ENCODE assay signal across 15 cellular contexts in genomic region chr20:50198211-50198666, GRCh38. TPM values are rescaled to one million over a fixed set of nuclear protein-coding genes. Genes with fewer than 3 reads are reported as not detected.
DNase-seq lines count a peak whose midpoint lies in the region; TF ChIP-seq lines count a peak whose summit lies in the region.
"Had no signal": no experiment of that assay in that cellular context is flagged by ENCODE, and none has a peak within 500 bp of the region (broad histone marks: within the 10 kb centered on the region; RNA-seq: fewer than 3 reads in every experiment).

No MANE protein-coding gene starts in this region.

- 36 to 37% (median 36%) methylated on average over 11 of the region's 11 CpGs for WGBS in ovary, 3 donors

- TF ChIP-seq EP300 in ovary (IDR thresholded peaks at IDR 0.05) = no peak

- CTCF ChIA-PET in BJ (lab: Yijun Ruan, JAX) (no interaction called here), HEK293 (lab: Yijun Ruan, JAX) (no interaction called here)

- H3K4me3 ChIP-seq in BJ (ENCODE audit: low read depth, low read length) (no peak overlapping the region), HEK293 (ENCODE audit: low read depth, low read length) (no peak overlapping the region), coronary artery (no peak overlapping the region), ovary (no peak overlapping the region)
- H3K4me3 ChIP-seq: A549 had no signal

- H3K36me3 ChIP-seq in BJ (ENCODE audit: control insufficient read depth, insufficient read depth, low read length) (peaks cover 19% of the 10 kb centered on the region), HEK293 (ENCODE audit: control insufficient read depth in 2 of 2, insufficient read depth in 1 of 2, low read length in 2 of 2) (peaks cover 0 to 6% of the 10 kb centered on the region in 2 experiments; a peak in 1 of 3 replicates), ovary (no peaks in the 10 kb centered on the region)

- intact Hi-C loops in ovary (cut with DNase I) = loop anchor here in 1 of 4 donors (10.0 kb wide), 1 partner anchor 187 kb away; no protein-coding TSS in a partner anchor

- no peak for TF ChIP-seq POLR2A in ovary (IDR thresholded peaks at IDR 0.05)

- H3K9me3 ChIP-seq in HEK293 (ENCODE audit: control insufficient read depth, insufficient read depth, low read depth, low read length) (no peaks in the 10 kb centered on the region), ovary (no peaks in the 10 kb centered on the region)

- no peaks in the 10 kb centered on the region for H3K4me1 ChIP-seq in HEK293 (ENCODE audit: control insufficient read depth, insufficient read depth, low read length)
- peaks cover 11% of the 10 kb centered on the region for H3K4me1 ChIP-seq in ovary (ENCODE audit: insufficient read depth)

- H3K27me3 ChIP-seq in BJ (ENCODE audit: control insufficient read depth, insufficient read depth, low read length) = no peaks in the 10 kb centered on the region
- H3K27me3 ChIP-seq in ovary = no peaks in the 10 kb centered on the region

- POLR2A ChIA-PET in BJ (lab: Charles Lee) = no interaction called here
- POLR2A ChIA-PET in HEK293 (lab: Yijun Ruan, JAX) = no interaction called here

- TF ChIP-seq CTCF in BJ (IDR thresholded peaks at IDR 0.05; ENCODE audit: insufficient read depth, low read depth, low read length) (0 out of 2 replicates have a peak, but pooled peaks have one; percentile 3), HEK293 (tag by site-specific recombination; IDR thresholded peaks at IDR 0.05) (no peak), coronary artery (IDR thresholded peaks at IDR 0.05) (no peak), ovary (IDR thresholded peaks at IDR 0.05) (no peak)

- DNase-seq in BJ (ENCODE audit: low read depth) = no peak
- DNase-seq in coronary artery (ENCODE audit: low spot score) = no peak
- DNase-seq in ovary = peak in 3 of 5 donors; percentile 46 to 64 (median 48)
- DNase-seq in NCI-H526 treated with DMSO at 0.1 percent for 48 hours (lab: John Stamatoyannopoulos, UW) = no peak
- no peak for DNase-seq in iPS-NIHi11 (ENCODE audit: low spot score)
- no peak for DNase-seq in activated CD8-positive, alpha-beta memory T cell treated with anti-CD3 and anti-CD28 coated beads, Interleukin-2, amount 50 U/mL, for 48 hours
- DNase-seq in HT-29 (ENCODE audit: low spot score) = no peak
- DNase-seq: AML-193; CD8-positive, alpha-beta T cell; H9; NCI-H1436; NCI-H2081 treated with DMSO at 0.1 percent for 48 hours; NCI-H226 had no signal

- H3K27ac ChIP-seq in HEK293 (ENCODE audit: extremely low read depth, low read depth, low read length) (no peak overlapping the region), coronary artery (peak overlapping the region; percentile 2 to 30), ovary (no peak overlapping the region)

TF ChIP-seq in HEK293, 187 proteins besides CTCF, POLR2A, EP300 and RAD21:
- TF ChIP-seq KLF1 (tag by site-specific recombination; IDR thresholded peaks at IDR 0.05) (no peak), ZNF510 (tag by site-specific recombination; IDR thresholded peaks at IDR 0.05; ENCODE audit: insufficient replicate concordance) (no peak), ZNF394 (tag by site-specific recombination; IDR thresholded peaks at IDR 0.05; ENCODE audit: borderline replicate concordance) (no peak), ZNF239 (tag by site-specific recombination; IDR thresholded peaks at IDR 0.05) (no peak), GLIS2 (tag by site-specific recombination; IDR thresholded peaks at IDR 0.05) (peak; percentile 32; the same call in 1 of the 2 replicates), ZNF791 (tag by site-specific recombination; IDR thresholded peaks at IDR 0.05) (no peak), SALL2 (tag by site-specific recombination; IDR thresholded peaks at IDR 0.05; ENCODE audit: borderline replicate concordance) (no peak), ZNF529 (tag by site-specific recombination; IDR thresholded peaks at IDR 0.05; ENCODE audit: insufficient replicate concordance) (no peak), ZFHX2 (tag by site-specific recombination; conservative IDR thresholded peaks at IDR 0.05) (peak; percentile 16; the same call in 1 of the 2 replicates), ZNF341 (tag by site-specific recombination; IDR thresholded peaks at IDR 0.05; ENCODE audit: low read depth) (no peak), HIC1 (tag by site-specific recombination; IDR thresholded peaks at IDR 0.05) (0 out of 2 replicates have a peak, but pooled peaks have one; percentile 15), ZNF248 (tag by site-specific recombination; IDR thresholded peaks at IDR 0.05) (no peak), ZNF645 (tag by site-specific recombination; IDR thresholded peaks at IDR 0.05) (no peak), ZBTB8A (tag by site-specific recombination; IDR thresholded peaks at IDR 0.05) (0 out of 2 replicates have a peak, but pooled peaks have one; percentile 24), ZNF335 (tag by site-specific recombination; conservative IDR thresholded peaks at IDR 0.05) (no peak)

RNA-seq across cellular contexts. Expression of gene CEBPB, which starts 7.6 kb away (rescaled TPM):
- polyA plus RNA-seq in BJ (2011; rRNA removed) (23.3 and 24.6 TPM in 2 replicates), ovary (10 to 100 TPM; 15.7 to 19.2 TPM)
- polyA minus RNA-seq in BJ (2011; rRNA and poly(A)+ RNA removed) = 7.7 and 10.9 TPM in 2 replicates
- 100 to 1,000 TPM in 5 of 7 donors, 10 to 100 TPM in 2; 84.1 to 296 (median 153) TPM for total RNA-seq in ovary
- total RNA-seq in HT-29 (2014; rRNA removed; shearing (Covaris generic)) = 177 and 178 TPM in 2 replicates

RNA-seq across cellular contexts. Expression of gene PEDS1, which starts 44.7 kb away (rescaled TPM):
- polyA plus RNA-seq in BJ (2011; rRNA removed) (26.1 and 52.3 TPM in 2 replicates), ovary (10 to 100 TPM; 11.6 to 11.7 TPM)
- polyA minus RNA-seq in BJ (2011; rRNA and poly(A)+ RNA removed) = 54.5 and 98.1 TPM in 2 replicates
- 10 to 100 TPM in 6 of 7 donors, 1 to 10 TPM in 1; 7.5 to 18.2 (median 12.6) TPM for total RNA-seq in ovary
- 98.1 and 98.6 TPM in 2 replicates for total RNA-seq in HT-29 (2014; rRNA removed; shearing (Covaris generic))

Comparison
In these comparisons a context has a peak if more than half of its experiments do, and no peak if none do; other contexts are left out.
1. DNase-seq: peak in ovary (3 of 5); none in BJ (single experiment), coronary artery (single experiment), NCI-H526 treated with DMSO at 0.1 percent for 48 hours (single experiment), iPS-NIHi11 (single experiment), activated CD8-positive, alpha-beta memory T cell treated with anti-CD3 and anti-CD28 coated beads, Interleukin-2, amount 50 U/mL, for 48 hours (single experiment) and HT-29 (single experiment).
2. H3K27ac ChIP-seq: peak in coronary artery (2 of 2); none in HEK293 (single experiment) and ovary (0 of 2).